20 cellular contexts compared by ENCODE assay signal in genomic region chr3:193981534-193981933, GRCh38.
"Had no signal": no experiment of that assay in that cellular context is flagged by ENCODE, and none has a peak within 500 bp of the region (broad histone marks: within the 10 kb centered on the region; RNA-seq: fewer than 3 reads in every experiment).

No MANE protein-coding gene starts in this region.

- H3K27me3 Mint-ChIP-seq: activated CD4-positive, alpha-beta memory T cell treated with anti-CD3 and anti-CD28 coated beads for 36 hours; stimulated activated memory B cell treated with anti-CD40 and anti-IgM and Interleukin-4, amounts not matched to agents 10 μg/mL and 1 μg/mL and 100 μg/mL, for 72 hours had no signal

- H3K4me1 ChIP-seq: pancreas, uterus had no signal

- H3K4me2 ChIP-seq: smooth muscle cell had no signal

- H3K4me1 Mint-ChIP-seq: activated naive CD8-positive, alpha-beta T cell treated with anti-CD3 and anti-CD28 coated beads, Interleukin-2, amount 50 U/mL, for 24 hours; natural killer cell; stimulated activated memory B cell treated with anti-CD40 and anti-IgM and Interleukin-4, amounts not matched to agents 10 μg/mL and 1 μg/mL and 100 μg/mL, for 72 hours had no signal

- H3K4me3 ChIP-seq: cardiac muscle cell, gastroesophageal sphincter, lung, pancreas, sigmoid colon, smooth muscle cell, testis, uterus had no signal

- H3K27me3 ChIP-seq: cardiac muscle cell, gastroesophageal sphincter, neutrophil, pancreas, sigmoid colon, testis, uterus had no signal

- FAIRE-seq: pancreas had no signal

- DNase-seq: activated CD4-positive, alpha-beta memory T cell treated with anti-CD3 and anti-CD28 coated beads for 36 hours; activated CD4-positive, alpha-beta T cell treated with anti-CD3 and anti-CD28 coated beads for 48 hours; activated effector memory CD4-positive, alpha-beta T cell treated with anti-CD3 and anti-CD28 coated beads, Interleukin-2, amount 50 U/mL, for 16 hours; activated naive CD4-positive, alpha-beta T cell treated with anti-CD3 and anti-CD28 coated beads, Interleukin-2, amount 50 U/mL, for 16 hours; activated naive CD8-positive, alpha-beta T cell treated with anti-CD3 and anti-CD28 coated beads, Interleukin-2, amount 50 U/mL, for 24 hours; islet precursor cell; natural killer cell; stimulated activated CD4-positive, alpha-beta T cell treated with anti-CD3 and anti-CD28 coated beads, Interleukin-15, amount 100 ng/mL, for 24 hours; T-helper 2 cell; testis; trophoblast cell had no signal

- H3K9me3 ChIP-seq: gastroesophageal sphincter, neutrophil, pancreas, sigmoid colon, testis, uterus had no signal

- H3K36me3 ChIP-seq: cardiac muscle cell, gastroesophageal sphincter, neutrophil, pancreas, sigmoid colon, uterus had no signal

- H3K4me3 Mint-ChIP-seq: activated CD4-positive, alpha-beta memory T cell treated with anti-CD3 and anti-CD28 coated beads for 36 hours; activated naive CD8-positive, alpha-beta T cell treated with anti-CD3 and anti-CD28 coated beads, Interleukin-2, amount 50 U/mL, for 24 hours; natural killer cell; stimulated activated memory B cell treated with anti-CD40 and anti-IgM and Interleukin-4, amounts not matched to agents 10 μg/mL and 1 μg/mL and 100 μg/mL, for 72 hours had no signal

- ATAC-seq: activated naive CD8-positive, alpha-beta T cell treated with anti-CD3 and anti-CD28 coated beads, Interleukin-2, amount 50 U/mL, for 24 hours; natural killer cell had no signal

- H3K27ac ChIP-seq: cardiac muscle cell, neutrophil, pancreas, testis, uterus had no signal

- H3K36me3 Mint-ChIP-seq: activated CD4-positive, alpha-beta memory T cell treated with anti-CD3 and anti-CD28 coated beads for 36 hours; natural killer cell; stimulated activated memory B cell treated with anti-CD40 and anti-IgM and Interleukin-4, amounts not matched to agents 10 μg/mL and 1 μg/mL and 100 μg/mL, for 72 hours had no signal

- H3K9me3 Mint-ChIP-seq: activated CD4-positive, alpha-beta memory T cell treated with anti-CD3 and anti-CD28 coated beads for 36 hours; activated naive CD8-positive, alpha-beta T cell treated with anti-CD3 and anti-CD28 coated beads, Interleukin-2, amount 50 U/mL, for 24 hours; natural killer cell; stimulated activated memory B cell treated with anti-CD40 and anti-IgM and Interleukin-4, amounts not matched to agents 10 μg/mL and 1 μg/mL and 100 μg/mL, for 72 hours had no signal

- H3K27ac Mint-ChIP-seq: activated CD4-positive, alpha-beta memory T cell treated with anti-CD3 and anti-CD28 coated beads for 36 hours; activated naive CD8-positive, alpha-beta T cell treated with anti-CD3 and anti-CD28 coated beads, Interleukin-2, amount 50 U/mL, for 24 hours; natural killer cell; stimulated activated memory B cell treated with anti-CD40 and anti-IgM and Interleukin-4, amounts not matched to agents 10 μg/mL and 1 μg/mL and 100 μg/mL, for 72 hours had no signal
